Comparison of ENCODE assay signal across 3 cellular contexts in the genomic region with DNA sequence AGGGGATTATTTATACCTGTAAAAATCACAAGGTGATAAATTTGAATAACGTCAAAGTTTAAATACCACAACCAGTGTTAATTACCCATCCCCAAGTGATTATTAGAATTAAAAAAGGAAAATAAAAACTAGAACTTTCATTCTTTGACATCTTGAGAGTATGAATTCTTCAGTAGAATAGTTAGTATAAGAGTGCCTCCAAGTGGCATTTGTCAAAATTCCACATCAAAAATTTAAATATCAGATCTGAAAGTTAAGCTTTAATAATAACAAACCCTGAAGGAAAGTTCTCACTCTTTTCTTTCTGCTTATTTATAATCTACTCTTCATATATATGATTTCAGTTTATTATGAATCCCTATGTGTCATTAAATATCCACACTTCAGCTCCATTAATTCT.
TF ChIP-seq lines count a peak whose summit lies in the region.

No MANE protein-coding gene starts in this region.

TF ChIP-seq in endothelial cell of umbilical vein, 7 proteins besides CTCF, POLR2A, EP300 and RAD21 (continued from another document):
- TF ChIP-seq EZH2 (IDR thresholded peaks at IDR 0.05; ENCODE audit: borderline replicate concordance, low read depth, low read length, severe bottlenecking) (no peak), POLR2AphosphoS5 (IDR thresholded peaks at IDR 0.05; ENCODE audit: insufficient read depth, low read depth, low read length) (no peak), FOS (IDR thresholded peaks at IDR 0.05; ENCODE audit: borderline replicate concordance, insufficient read depth, low read length) (no peak)
- TF ChIP-seq, protein P1, sequence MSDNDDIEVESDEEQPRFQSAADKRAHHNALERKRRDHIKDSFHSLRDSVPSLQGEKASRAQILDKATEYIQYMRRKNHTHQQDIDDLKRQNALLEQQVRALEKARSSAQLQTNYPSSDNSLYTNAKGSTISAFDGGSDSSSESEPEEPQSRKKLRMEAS (IDR thresholded peaks at IDR 0.05; ENCODE audit: insufficient read depth, insufficient read length), result no peak

TF ChIP-seq in WTC11, 78 proteins besides CTCF, POLR2A, EP300 and RAD21 (continued from another document):
- TF ChIP-seq, protein P2, sequence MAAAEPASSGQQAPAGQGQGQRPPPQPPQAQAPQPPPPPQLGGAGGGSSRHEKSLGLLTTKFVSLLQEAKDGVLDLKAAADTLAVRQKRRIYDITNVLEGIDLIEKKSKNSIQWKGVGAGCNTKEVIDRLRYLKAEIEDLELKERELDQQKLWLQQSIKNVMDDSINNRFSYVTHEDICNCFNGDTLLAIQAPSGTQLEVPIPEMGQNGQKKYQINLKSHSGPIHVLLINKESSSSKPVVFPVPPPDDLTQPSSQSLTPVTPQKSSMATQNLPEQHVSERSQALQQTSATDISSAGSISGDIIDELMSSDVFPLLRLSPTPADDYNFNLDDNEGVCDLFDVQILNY (CRISPR knock-in tag; IDR thresholded peaks at IDR 0.05), result no peak
- TF ChIP-seq CBFB (CRISPR knock-in tag; IDR thresholded peaks at IDR 0.05; ENCODE audit: low read depth) (no peak), NFYB (CRISPR knock-in tag; conservative IDR thresholded peaks at IDR 0.05; ENCODE audit: low read depth) (no peak)
- TF ChIP-seq, protein P3, sequence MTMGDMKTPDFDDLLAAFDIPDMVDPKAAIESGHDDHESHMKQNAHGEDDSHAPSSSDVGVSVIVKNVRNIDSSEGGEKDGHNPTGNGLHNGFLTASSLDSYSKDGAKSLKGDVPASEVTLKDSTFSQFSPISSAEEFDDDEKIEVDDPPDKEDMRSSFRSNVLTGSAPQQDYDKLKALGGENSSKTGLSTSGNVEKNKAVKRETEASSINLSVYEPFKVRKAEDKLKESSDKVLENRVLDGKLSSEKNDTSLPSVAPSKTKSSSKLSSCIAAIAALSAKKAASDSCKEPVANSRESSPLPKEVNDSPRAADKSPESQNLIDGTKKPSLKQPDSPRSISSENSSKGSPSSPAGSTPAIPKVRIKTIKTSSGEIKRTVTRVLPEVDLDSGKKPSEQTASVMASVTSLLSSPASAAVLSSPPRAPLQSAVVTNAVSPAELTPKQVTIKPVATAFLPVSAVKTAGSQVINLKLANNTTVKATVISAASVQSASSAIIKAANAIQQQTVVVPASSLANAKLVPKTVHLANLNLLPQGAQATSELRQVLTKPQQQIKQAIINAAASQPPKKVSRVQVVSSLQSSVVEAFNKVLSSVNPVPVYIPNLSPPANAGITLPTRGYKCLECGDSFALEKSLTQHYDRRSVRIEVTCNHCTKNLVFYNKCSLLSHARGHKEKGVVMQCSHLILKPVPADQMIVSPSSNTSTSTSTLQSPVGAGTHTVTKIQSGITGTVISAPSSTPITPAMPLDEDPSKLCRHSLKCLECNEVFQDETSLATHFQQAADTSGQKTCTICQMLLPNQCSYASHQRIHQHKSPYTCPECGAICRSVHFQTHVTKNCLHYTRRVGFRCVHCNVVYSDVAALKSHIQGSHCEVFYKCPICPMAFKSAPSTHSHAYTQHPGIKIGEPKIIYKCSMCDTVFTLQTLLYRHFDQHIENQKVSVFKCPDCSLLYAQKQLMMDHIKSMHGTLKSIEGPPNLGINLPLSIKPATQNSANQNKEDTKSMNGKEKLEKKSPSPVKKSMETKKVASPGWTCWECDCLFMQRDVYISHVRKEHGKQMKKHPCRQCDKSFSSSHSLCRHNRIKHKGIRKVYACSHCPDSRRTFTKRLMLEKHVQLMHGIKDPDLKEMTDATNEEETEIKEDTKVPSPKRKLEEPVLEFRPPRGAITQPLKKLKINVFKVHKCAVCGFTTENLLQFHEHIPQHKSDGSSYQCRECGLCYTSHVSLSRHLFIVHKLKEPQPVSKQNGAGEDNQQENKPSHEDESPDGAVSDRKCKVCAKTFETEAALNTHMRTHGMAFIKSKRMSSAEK (CRISPR knock-in tag; IDR thresholded peaks at IDR 0.05; ENCODE audit: borderline replicate concordance), result no peak
- TF ChIP-seq, protein P4, sequence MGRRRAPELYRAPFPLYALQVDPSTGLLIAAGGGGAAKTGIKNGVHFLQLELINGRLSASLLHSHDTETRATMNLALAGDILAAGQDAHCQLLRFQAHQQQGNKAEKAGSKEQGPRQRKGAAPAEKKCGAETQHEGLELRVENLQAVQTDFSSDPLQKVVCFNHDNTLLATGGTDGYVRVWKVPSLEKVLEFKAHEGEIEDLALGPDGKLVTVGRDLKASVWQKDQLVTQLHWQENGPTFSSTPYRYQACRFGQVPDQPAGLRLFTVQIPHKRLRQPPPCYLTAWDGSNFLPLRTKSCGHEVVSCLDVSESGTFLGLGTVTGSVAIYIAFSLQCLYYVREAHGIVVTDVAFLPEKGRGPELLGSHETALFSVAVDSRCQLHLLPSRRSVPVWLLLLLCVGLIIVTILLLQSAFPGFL (CRISPR knock-in tag; IDR thresholded peaks at IDR 0.05; ENCODE audit: borderline replicate concordance), result no peak

TF ChIP-seq in GM23338, 12 proteins besides CTCF, POLR2A, EP300 and RAD21:
- TF ChIP-seq, protein P5, sequence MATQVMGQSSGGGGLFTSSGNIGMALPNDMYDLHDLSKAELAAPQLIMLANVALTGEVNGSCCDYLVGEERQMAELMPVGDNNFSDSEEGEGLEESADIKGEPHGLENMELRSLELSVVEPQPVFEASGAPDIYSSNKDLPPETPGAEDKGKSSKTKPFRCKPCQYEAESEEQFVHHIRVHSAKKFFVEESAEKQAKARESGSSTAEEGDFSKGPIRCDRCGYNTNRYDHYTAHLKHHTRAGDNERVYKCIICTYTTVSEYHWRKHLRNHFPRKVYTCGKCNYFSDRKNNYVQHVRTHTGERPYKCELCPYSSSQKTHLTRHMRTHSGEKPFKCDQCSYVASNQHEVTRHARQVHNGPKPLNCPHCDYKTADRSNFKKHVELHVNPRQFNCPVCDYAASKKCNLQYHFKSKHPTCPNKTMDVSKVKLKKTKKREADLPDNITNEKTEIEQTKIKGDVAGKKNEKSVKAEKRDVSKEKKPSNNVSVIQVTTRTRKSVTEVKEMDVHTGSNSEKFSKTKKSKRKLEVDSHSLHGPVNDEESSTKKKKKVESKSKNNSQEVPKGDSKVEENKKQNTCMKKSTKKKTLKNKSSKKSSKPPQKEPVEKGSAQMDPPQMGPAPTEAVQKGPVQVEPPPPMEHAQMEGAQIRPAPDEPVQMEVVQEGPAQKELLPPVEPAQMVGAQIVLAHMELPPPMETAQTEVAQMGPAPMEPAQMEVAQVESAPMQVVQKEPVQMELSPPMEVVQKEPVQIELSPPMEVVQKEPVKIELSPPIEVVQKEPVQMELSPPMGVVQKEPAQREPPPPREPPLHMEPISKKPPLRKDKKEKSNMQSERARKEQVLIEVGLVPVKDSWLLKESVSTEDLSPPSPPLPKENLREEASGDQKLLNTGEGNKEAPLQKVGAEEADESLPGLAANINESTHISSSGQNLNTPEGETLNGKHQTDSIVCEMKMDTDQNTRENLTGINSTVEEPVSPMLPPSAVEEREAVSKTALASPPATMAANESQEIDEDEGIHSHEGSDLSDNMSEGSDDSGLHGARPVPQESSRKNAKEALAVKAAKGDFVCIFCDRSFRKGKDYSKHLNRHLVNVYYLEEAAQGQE (IDR thresholded peaks at IDR 0.05; ENCODE audit: unreplicated experiment), result no peak
- TF ChIP-seq ZNF114 (CRISPR knock-in tag; IDR thresholded peaks at IDR 0.05), result no peak
- TF ChIP-seq ZNF331 (CRISPR knock-in tag; IDR thresholded peaks at IDR 0.05; ENCODE audit: low read depth), result no peak
- TF ChIP-seq, protein P6, sequence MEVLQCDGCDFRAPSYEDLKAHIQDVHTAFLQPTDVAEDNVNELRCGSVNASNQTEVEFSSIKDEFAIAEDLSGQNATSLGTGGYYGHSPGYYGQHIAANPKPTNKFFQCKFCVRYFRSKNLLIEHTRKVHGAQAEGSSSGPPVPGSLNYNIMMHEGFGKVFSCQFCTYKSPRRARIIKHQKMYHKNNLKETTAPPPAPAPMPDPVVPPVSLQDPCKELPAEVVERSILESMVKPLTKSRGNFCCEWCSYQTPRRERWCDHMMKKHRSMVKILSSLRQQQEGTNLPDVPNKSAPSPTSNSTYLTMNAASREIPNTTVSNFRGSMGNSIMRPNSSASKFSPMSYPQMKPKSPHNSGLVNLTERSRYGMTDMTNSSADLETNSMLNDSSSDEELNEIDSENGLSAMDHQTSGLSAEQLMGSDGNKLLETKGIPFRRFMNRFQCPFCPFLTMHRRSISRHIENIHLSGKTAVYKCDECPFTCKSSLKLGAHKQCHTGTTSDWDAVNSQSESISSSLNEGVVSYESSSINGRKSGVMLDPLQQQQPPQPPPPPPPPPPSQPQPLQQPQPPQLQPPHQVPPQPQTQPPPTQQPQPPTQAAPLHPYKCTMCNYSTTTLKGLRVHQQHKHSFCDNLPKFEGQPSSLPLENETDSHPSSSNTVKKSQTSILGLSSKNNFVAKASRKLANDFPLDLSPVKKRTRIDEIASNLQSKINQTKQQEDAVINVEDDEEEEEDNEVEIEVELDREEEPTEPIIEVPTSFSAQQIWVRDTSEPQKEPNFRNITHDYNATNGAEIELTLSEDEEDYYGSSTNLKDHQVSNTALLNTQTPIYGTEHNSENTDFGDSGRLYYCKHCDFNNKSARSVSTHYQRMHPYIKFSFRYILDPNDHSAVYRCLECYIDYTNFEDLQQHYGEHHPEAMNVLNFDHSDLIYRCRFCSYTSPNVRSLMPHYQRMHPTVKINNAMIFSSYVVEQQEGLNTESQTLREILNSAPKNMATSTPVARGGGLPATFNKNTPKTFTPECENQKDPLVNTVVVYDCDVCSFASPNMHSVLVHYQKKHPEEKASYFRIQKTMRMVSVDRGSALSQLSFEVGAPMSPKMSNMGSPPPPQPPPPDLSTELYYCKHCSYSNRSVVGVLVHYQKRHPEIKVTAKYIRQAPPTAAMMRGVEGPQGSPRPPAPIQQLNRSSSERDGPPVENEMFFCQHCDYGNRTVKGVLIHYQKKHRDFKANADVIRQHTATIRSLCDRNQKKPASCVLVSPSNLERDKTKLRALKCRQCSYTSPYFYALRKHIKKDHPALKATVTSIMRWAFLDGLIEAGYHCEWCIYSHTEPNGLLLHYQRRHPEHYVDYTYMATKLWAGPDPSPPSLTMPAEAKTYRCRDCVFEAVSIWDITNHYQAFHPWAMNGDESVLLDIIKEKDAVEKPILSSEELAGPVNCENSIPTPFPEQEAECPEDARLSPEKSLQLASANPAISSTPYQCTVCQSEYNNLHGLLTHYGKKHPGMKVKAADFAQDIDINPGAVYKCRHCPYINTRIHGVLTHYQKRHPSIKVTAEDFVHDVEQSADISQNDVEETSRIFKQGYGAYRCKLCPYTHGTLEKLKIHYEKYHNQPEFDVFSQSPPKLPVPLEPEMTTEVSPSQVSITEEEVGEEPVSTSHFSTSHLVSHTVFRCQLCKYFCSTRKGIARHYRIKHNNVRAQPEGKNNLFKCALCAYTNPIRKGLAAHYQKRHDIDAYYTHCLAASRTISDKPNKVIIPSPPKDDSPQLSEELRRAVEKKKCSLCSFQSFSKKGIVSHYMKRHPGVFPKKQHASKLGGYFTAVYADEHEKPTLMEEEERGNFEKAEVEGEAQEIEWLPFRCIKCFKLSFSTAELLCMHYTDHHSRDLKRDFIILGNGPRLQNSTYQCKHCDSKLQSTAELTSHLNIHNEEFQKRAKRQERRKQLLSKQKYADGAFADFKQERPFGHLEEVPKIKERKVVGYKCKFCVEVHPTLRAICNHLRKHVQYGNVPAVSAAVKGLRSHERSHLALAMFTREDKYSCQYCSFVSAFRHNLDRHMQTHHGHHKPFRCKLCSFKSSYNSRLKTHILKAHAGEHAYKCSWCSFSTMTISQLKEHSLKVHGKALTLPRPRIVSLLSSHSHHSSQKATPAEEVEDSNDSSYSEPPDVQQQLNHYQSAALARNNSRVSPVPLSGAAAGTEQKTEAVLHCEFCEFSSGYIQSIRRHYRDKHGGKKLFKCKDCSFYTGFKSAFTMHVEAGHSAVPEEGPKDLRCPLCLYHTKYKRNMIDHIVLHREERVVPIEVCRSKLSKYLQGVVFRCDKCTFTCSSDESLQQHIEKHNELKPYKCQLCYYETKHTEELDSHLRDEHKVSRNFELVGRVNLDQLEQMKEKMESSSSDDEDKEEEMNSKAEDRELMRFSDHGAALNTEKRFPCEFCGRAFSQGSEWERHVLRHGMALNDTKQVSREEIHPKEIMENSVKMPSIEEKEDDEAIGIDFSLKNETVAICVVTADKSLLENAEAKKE (CRISPR knock-in tag; IDR thresholded peaks at IDR 0.05), result no peak
- TF ChIP-seq, protein P7, sequence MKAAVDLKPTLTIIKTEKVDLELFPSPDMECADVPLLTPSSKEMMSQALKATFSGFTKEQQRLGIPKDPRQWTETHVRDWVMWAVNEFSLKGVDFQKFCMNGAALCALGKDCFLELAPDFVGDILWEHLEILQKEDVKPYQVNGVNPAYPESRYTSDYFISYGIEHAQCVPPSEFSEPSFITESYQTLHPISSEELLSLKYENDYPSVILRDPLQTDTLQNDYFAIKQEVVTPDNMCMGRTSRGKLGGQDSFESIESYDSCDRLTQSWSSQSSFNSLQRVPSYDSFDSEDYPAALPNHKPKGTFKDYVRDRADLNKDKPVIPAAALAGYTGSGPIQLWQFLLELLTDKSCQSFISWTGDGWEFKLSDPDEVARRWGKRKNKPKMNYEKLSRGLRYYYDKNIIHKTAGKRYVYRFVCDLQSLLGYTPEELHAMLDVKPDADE (IDR thresholded peaks at IDR 0.05), result no peak
